8 cellular contexts compared by ENCODE assay signal in the genomic region with DNA sequence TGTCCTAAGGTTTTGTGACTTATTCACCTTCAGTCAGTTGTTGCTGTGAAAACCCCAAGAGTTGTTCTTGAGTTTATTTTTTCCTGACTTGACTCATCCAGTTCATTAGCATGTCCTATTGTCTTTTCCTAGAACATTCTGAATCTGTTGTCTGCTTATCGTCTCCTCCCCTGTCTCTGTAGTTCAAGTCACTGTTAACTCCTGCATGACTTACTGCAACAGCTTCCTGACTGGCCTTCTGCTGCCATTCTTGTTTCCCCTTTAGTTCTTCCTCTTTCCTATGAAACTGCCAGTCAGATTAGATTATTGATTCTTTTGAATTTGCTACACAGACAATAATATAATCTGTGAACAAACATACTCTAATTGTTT.
DNase-seq lines count a peak whose midpoint lies in the region.

No MANE protein-coding gene starts in this region.

- H3K36me3 Mint-ChIP-seq in activated naive CD4-positive, alpha-beta T cell treated with anti-CD3 and anti-CD28 coated beads, Interleukin-2, amount 50 U/mL, for 24 hours = peaks cover 41% of the 10 kb centered on the region
- peaks cover 19% of the 10 kb centered on the region for H3K36me3 Mint-ChIP-seq in activated naive CD4-positive, alpha-beta T cell treated with anti-CD3 and anti-CD28 coated beads, Interleukin-2, amount 10 ng/mL, durations not matched to agents 7 days and 5 days

- H3K27ac Mint-ChIP-seq in activated naive CD4-positive, alpha-beta T cell treated with anti-CD3 and anti-CD28 coated beads, Interleukin-2, amount 50 U/mL, for 24 hours = peak overlapping the region; percentile 32
- no peak overlapping the region for H3K27ac Mint-ChIP-seq in activated naive CD4-positive, alpha-beta T cell treated with anti-CD3 and anti-CD28 coated beads, Interleukin-2, amount 10 ng/mL, durations not matched to agents 7 days and 5 days

- peak overlapping the region; percentile 93 for H3K27ac ChIP-seq in epithelial cell of prostate

- H3K4me3 Mint-ChIP-seq in activated naive CD4-positive, alpha-beta T cell treated with anti-CD3 and anti-CD28 coated beads, Interleukin-2, amount 50 U/mL, for 24 hours = peak overlapping the region; percentile 40
- no peak overlapping the region for H3K4me3 Mint-ChIP-seq in activated naive CD4-positive, alpha-beta T cell treated with anti-CD3 and anti-CD28 coated beads, Interleukin-2, amount 10 ng/mL, durations not matched to agents 7 days and 5 days

- H3K4me1 Mint-ChIP-seq in activated naive CD4-positive, alpha-beta T cell treated with anti-CD3 and anti-CD28 coated beads, Interleukin-2, amount 50 U/mL, for 24 hours = peaks cover 17% of the 10 kb centered on the region
- H3K4me1 Mint-ChIP-seq in activated naive CD4-positive, alpha-beta T cell treated with anti-CD3 and anti-CD28 coated beads, Interleukin-2, amount 10 ng/mL, durations not matched to agents 7 days and 5 days = peaks cover 6% of the 10 kb centered on the region

- peaks cover 19% of the 10 kb centered on the region for H3K9me3 Mint-ChIP-seq in activated naive CD4-positive, alpha-beta T cell treated with anti-CD3 and anti-CD28 coated beads, Interleukin-2, amount 50 U/mL, for 24 hours
- H3K9me3 Mint-ChIP-seq in activated naive CD4-positive, alpha-beta T cell treated with anti-CD3 and anti-CD28 coated beads, Interleukin-2, amount 10 ng/mL, durations not matched to agents 7 days and 5 days = peaks cover 5% of the 10 kb centered on the region

- CTCF ChIA-PET in activated naive CD4-positive, alpha-beta T cell treated with anti-CD3 and anti-CD28 coated beads, Interleukin-2, amount 10 ng/mL, durations not matched to agents 7 days and 5 days (lab: Charles Lee) = no interaction called here

- no peaks in the 10 kb centered on the region for H3K27me3 Mint-ChIP-seq in activated naive CD4-positive, alpha-beta T cell treated with anti-CD3 and anti-CD28 coated beads, Interleukin-2, amount 50 U/mL, for 24 hours
- H3K27me3 Mint-ChIP-seq in activated naive CD4-positive, alpha-beta T cell treated with anti-CD3 and anti-CD28 coated beads, Interleukin-2, amount 10 ng/mL, durations not matched to agents 7 days and 5 days = no peaks in the 10 kb centered on the region

- no peak for DNase-seq in activated naive CD4-positive, alpha-beta T cell (lab: John Stamatoyannopoulos, UW)
- DNase-seq in NOMO-1 treated with DMSO at 0.1 percent for 48 hours (lab: John Stamatoyannopoulos, UW; ENCODE audit: unreplicated experiment) (peak; percentile 93), epithelial cell of prostate (ENCODE audit: low read depth, low spot score) (peak; percentile 56), pulmonary artery endothelial cell (ENCODE audit: low read depth, low spot score) (peak; percentile 45), HK-2 (ENCODE audit: unreplicated experiment) (no peak), mesenteric fat pad (ENCODE audit: low spot score) (no peak)
- DNase-seq in activated naive CD4-positive, alpha-beta T cell treated with anti-CD3 and anti-CD28 coated beads, Interleukin-2, amount 10 ng/mL, durations not matched to agents 7 days and 5 days = no peak

Comparison
In these comparisons a context has a peak if more than half of its experiments do, and no peak if none do; other contexts are left out.
1. DNase-seq: peak in NOMO-1 treated with DMSO at 0.1 percent for 48 hours (single experiment), epithelial cell of prostate (single experiment) and pulmonary artery endothelial cell (single experiment); none in activated naive CD4-positive, alpha-beta T cell (0 of 4), HK-2 (single experiment), mesenteric fat pad (single experiment) and activated naive CD4-positive, alpha-beta T cell treated with anti-CD3 and anti-CD28 coated beads, Interleukin-2, amount 10 ng/mL, durations not matched to agents 7 days and 5 days (single experiment).